ENCODE assay signal across 8 cellular contexts in the genomic region with DNA sequence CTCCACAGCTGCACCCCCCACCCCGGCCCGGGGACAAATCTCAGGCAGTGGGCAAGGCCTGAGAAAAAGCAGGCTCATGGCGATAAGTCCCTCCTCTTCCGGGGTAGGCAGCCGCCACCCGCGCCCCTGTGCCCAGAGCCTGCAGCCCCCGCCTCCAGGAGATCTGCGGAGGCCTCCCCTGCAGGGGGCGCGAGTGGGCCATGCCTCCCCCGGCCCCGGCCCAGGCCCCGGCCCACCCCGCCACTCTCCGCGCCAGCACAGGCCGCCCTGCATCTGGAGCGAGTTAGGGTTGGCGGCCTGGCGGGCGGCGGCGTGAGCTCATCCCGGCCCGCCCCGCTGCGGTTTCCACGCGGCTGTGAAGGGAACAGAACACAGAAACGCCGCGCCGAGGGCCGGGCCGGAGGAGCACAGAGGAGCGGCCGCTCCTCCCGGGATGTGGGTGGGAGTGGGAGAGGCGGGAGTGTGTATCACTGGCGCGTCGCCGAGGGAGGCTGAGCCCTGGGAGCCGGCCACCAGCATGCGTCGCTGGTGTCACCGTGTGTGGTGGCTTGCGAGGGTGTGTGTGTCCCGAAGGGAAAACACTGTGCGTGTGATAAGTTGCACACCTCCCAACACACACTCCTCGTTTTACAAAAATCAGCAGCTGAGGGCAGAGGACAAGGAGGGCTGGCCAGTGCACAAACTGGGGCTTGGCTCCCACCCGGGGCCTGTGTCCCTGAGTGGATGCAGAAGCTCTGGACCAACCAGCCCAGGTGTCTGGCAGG. TPM values are rescaled to one million over a fixed set of nuclear protein-coding genes. Genes with fewer than 3 reads are reported as not detected.
DNase-seq lines count a peak whose midpoint lies in the region; ATAC-seq and TF ChIP-seq lines count a peak whose summit lies in the region.

No MANE protein-coding gene starts in this region.

- no peaks in the 10 kb centered on the region for H3K27me3 ChIP-seq in Peyer's patch

- H3K4me1 ChIP-seq in Peyer's patch: peaks cover 0 to 18% (median 7%) of the 10 kb centered on the region in 4 donors

- peak overlapping the region; percentile 55 to 78 (median 66) for H3K27ac ChIP-seq in Peyer's patch
- peak overlapping the region; percentile 69 for H3K27ac ChIP-seq in substantia nigra (ENCODE audit: low read depth, low read length, poor library complexity, severe bottlenecking)

- DNase-seq in 8988T: peak; percentile 69
- peak; percentile 73 to 90 (median 84) for DNase-seq in Peyer's patch
- DNase-seq in activated gamma-delta T cell (lab: John Stamatoyannopoulos, UW): peak; percentile 68
- peak; percentile 54 for DNase-seq in foreskin melanocyte
- peak in 50 of 56 donors; percentile 25 to 91 (median 62) for DNase-seq in nucleus accumbens (lab: John Stamatoyannopoulos, UW)
- peak in 46 of 49 donors; percentile 28 to 89 (median 69) for DNase-seq in substantia nigra (lab: John Stamatoyannopoulos, UW)

- TF ChIP-seq POLR2A in Peyer's patch (IDR thresholded peaks at IDR 0.05): no peak

- H3K9me3 ChIP-seq in Peyer's patch: peaks cover 0 to 13% (median 0%) of the 10 kb centered on the region in 4 donors

- ATAC-seq in GM18511 (IDR thresholded peaks at IDR 0.05; ENCODE audit: unreplicated experiment) (peak; percentile 82), HG03103 (IDR thresholded peaks at IDR 0.05; ENCODE audit: low read depth, unreplicated experiment) (peak; percentile 70)

- peak; percentile 12 to 73 (median 38) for TF ChIP-seq CTCF in Peyer's patch (IDR thresholded peaks at IDR 0.05)

- peak overlapping the region; percentile 58 to 70 (median 59) for H3K4me3 ChIP-seq in Peyer's patch

- H3K36me3 ChIP-seq in Peyer's patch: no peaks in the 10 kb centered on the region

RNA-seq across cellular contexts. Expression of a gene that starts 17.2 kb away (rescaled TPM):
- total RNA-seq in Peyer's patch: 10 to 100 TPM in 1 of 4 donors, 1 to 10 TPM in 1, not detected in 2; 1.5 to 17.3 TPM

RNA-seq across cellular contexts. Expression of a gene that starts 31.5 kb away (rescaled TPM):
- total RNA-seq in Peyer's patch: 10 to 100 TPM in 1 of 4 donors, 1 to 10 TPM in 3; 2.4 to 12.4 (median 5.7) TPM

Comparison
In these comparisons a context has a peak if more than half of its experiments do, and no peak if none do; other contexts are left out.
1. Peak in every context shown above with its lines: DNase-seq, ATAC-seq, H3K4me3 ChIP-seq and H3K27ac ChIP-seq.